ENCODE assay signal across 8 cellular contexts in genomic region chr5:110738503-110738811, GRCh38. TPM values are rescaled to one million over a fixed set of nuclear protein-coding genes. Genes with fewer than 3 reads are reported as not detected.
A peak's percentile ranks its signal among the peaks of the same experiment; 100 is the strongest.
DNase-seq lines count a peak whose midpoint lies in the region; ATAC-seq, FAIRE-seq and TF ChIP-seq lines count a peak whose summit lies in the region.

No MANE protein-coding gene starts in this region.

- H3K9ac ChIP-seq in HepG2 (ENCODE audit: insufficient read depth, low read depth, low read length): peak overlapping the region; percentile 88

- H3K27ac Mint-ChIP-seq in brain: peak overlapping the region; percentile 86 to 98 (median 95)

- no peak for TF ChIP-seq CTCF in GM12864 (IDR thresholded peaks at IDR 0.05; ENCODE audit: low read depth, low read length, missing control alignments)
- no peak for TF ChIP-seq CTCF in brain (conservative IDR thresholded peaks at IDR 0.05)
- no peak for TF ChIP-seq CTCF in HepG2 (CRISPR knock-in tag; IDR thresholded peaks at IDR 0.05)
- no peak for TF ChIP-seq CTCF in tibial artery (IDR thresholded peaks at IDR 0.05)

- under 1% methylated on average over 14 of the region's 14 CpGs for WGBS in HepG2 (ENCODE audit: low lambda C conversion rate)

- TF ChIP-seq EP300 in HepG2 (IDR thresholded peaks at IDR 0.05; ENCODE audit: low read depth in 2 of 2, low read length in 2 of 2) (no peak), HepG2 (CRISPR knock-in tag; IDR thresholded peaks at IDR 0.05; ENCODE audit: borderline replicate concordance) (no peak)

- H3K4me1 ChIP-seq in HepG2 (ENCODE audit: insufficient read depth, low read length) (peaks cover 11% of the 10 kb centered on the region), tibial artery (peaks cover 0 to 23% (median 10%) of the 10 kb centered on the region in 4 donors)

- H3K4me3 Mint-ChIP-seq in brain: peak overlapping the region; percentile 91 to 100 (median 97)

- H3K36me3 ChIP-seq in HepG2 (replicated peaks in 1 of 2; ENCODE audit: control insufficient read depth in 1 of 2, insufficient read depth in 2 of 2, low read length in 2 of 2) (no peaks in the 10 kb centered on the region), tibial artery (no peaks in the 10 kb centered on the region)

- TF ChIP-seq POLR2A in HepG2 (IDR thresholded peaks at IDR 0.05; ENCODE audit: insufficient read depth in 1 of 2, low read depth in 2 of 2, low read length in 2 of 2): no peak

- FAIRE-seq in HepG2 (lab: Jason Lieb, UNC): no peak

- POLR2A ChIA-PET in HepG2 (lab: Yijun Ruan, JAX): interaction anchor here (0.7 to 2.3 kb wide), 3 partner anchors 354 to 1422 kb away, joined by 3 to 8 read pairs (median 3); partner anchors contain the start of gene WDR36

- DNase-seq in GM12864 (ENCODE audit: low read depth) (no peak), HepG2 (ENCODE audit: low spot score) (no peak), tibial artery (no peak), ureter (ENCODE audit: low spot score) (no peak)
- DNase-seq in stimulated activated CD4-positive, alpha-beta T cell treated with anti-CD3 and anti-CD28 coated beads, Interleukin-2, amount 100 ng/mL, for 24 hours: no peak

- peaks cover 15% of the 10 kb centered on the region for H3K27me3 Mint-ChIP-seq in brain

- H3K4me1 Mint-ChIP-seq in brain: peaks cover 56% of the 10 kb centered on the region

- in situ Hi-C loops in HepG2 (cut with HindIII; ENCODE audit: extremely low pct_ligation_motif_present, low pct_unique_long_range_greater_than_20kb): no loop called here

- H2AFZ ChIP-seq in HepG2 (ENCODE audit: low read length): peak overlapping the region; percentile 96

- TSS peak; percentile 87 for BruUV-seq in HepG2 (replicated peaks; lab: Mats Ljungman, UMichigan)

- H3K27me3 ChIP-seq in HepG2 (ENCODE audit: control insufficient read depth in 1 of 2, insufficient read depth in 2 of 2, low read length in 2 of 2) (no peaks in the 10 kb centered on the region; a peak in 2 of 5 replicates), tibial artery (no peaks in the 10 kb centered on the region)

- intact Hi-C loops in HepG2 (cut with micrococcal nuclease; ENCODE audit: unreplicated experiment): loop anchor here (10.0 kb wide), 1 partner anchor 666 kb away; no protein-coding TSS in a partner anchor
- intact Hi-C loops in tibial artery (cut with DNase I; ENCODE audit: low total_unique reads): no loop called here

- peaks cover 2% of the 10 kb centered on the region for H3K79me2 ChIP-seq in HepG2 (ENCODE audit: insufficient read depth, low read length)

- no peaks in the 10 kb centered on the region for H4K20me1 ChIP-seq in HepG2 (ENCODE audit: insufficient read depth, low read length)

- H3K27ac ChIP-seq in HepG2 (ENCODE audit: extremely low read length, insufficient read depth, low read length): peak overlapping the region; percentile 83
- H3K27ac ChIP-seq in tibial artery: peak overlapping the region; percentile 86 to 88

- H3K9me3 Mint-ChIP-seq in brain: peaks cover 0 to 4% (median 0%) of the 10 kb centered on the region in 5 experiments

- H3K4me2 ChIP-seq in HepG2 (ENCODE audit: low read depth, low read length): peak overlapping the region; percentile 88

- no peak for TF ChIP-seq RAD21 in HepG2 (CRISPR knock-in tag; IDR thresholded peaks at IDR 0.05)

- H3K9me3 ChIP-seq in HepG2 (ENCODE audit: low read length) (no peaks in the 10 kb centered on the region), tibial artery (no peaks in the 10 kb centered on the region)

- H3K4me3 ChIP-seq in GM12864 (ENCODE audit: low read depth, low read length) (peak overlapping the region; percentile 88), HepG2 (replicated peaks in 1 of 3; ENCODE audit: insufficient read depth in 1 of 3, low read depth in 2 of 3, low read length in 3 of 3) (peak overlapping the region; percentile 85 to 96 (median 95)), tibial artery (peak overlapping the region; percentile 93)

- H3K36me3 Mint-ChIP-seq in brain: no peaks in the 10 kb centered on the region

- ATAC-seq in GM21423 (IDR thresholded peaks at IDR 0.05; ENCODE audit: unreplicated experiment) (peak; percentile 57), HG03571 (IDR thresholded peaks at IDR 0.05; ENCODE audit: unreplicated experiment) (peak; percentile 53), HepG2 (peak; percentile 71)

- CTCF ChIA-PET in HepG2 (lab: Yijun Ruan, JAX; ENCODE audit: low intra/inter-chr PET ratio, low total read pairs): no interaction called here

TF ChIP-seq in HepG2, 621 proteins besides CTCF, POLR2A, EP300 and RAD21:
- TF ChIP-seq ZNF331 (CRISPR knock-in tag; IDR thresholded peaks at IDR 0.05) (no peak), ZEB1 (IDR thresholded peaks at IDR 0.05; ENCODE audit: insufficient replicate concordance, low read depth) (no peak), EEA1 (CRISPR knock-in tag; IDR thresholded peaks at IDR 0.05; ENCODE audit: borderline replicate concordance) (no peak), PLRG1 (conservative IDR thresholded peaks at IDR 0.05) (no peak), CBX2 (IDR thresholded peaks at IDR 0.05; ENCODE audit: low read depth, low read length) (no peak), CBX2 (CRISPR knock-in tag; IDR thresholded peaks at IDR 0.05; ENCODE audit: low read depth) (no peak), BRCA1 (CRISPR knock-in tag; IDR thresholded peaks at IDR 0.05) (no peak), RORA (CRISPR knock-in tag; IDR thresholded peaks at IDR 0.05) (0 out of 2 replicates have a peak, but pooled peaks have one; percentile 27), ATF7-NPFF (CRISPR knock-in tag; IDR thresholded peaks at IDR 0.05; ENCODE audit: low read depth) (0 out of 2 replicates have a peak, but pooled peaks have one; percentile 19), MIER2 (CRISPR knock-in tag; IDR thresholded peaks at IDR 0.05) (no peak)

RNA-seq across cellular contexts. Expression of gene SLC25A46, which starts 0.3 kb away (rescaled TPM):
- 9.3 TPM for polyA plus RNA-seq in brain (ENCODE audit: insufficient read depth, low read depth, low replicate concordance)
- total RNA-seq in HepG2 (2016; rRNA removed; fragmentation: Illumina TruSeq; extraction: Trizol): 34.6 and 45.2 TPM in 2 replicates
- total RNA-seq in HepG2 (2016; cell fraction: cytosol; rRNA removed; fragmentation: Illumina TruSeq; extraction: Trizol; ENCODE audit: low read depth): 10.9 and 13.1 TPM in 2 replicates
- 34.0 and 43.7 TPM in 2 replicates for total RNA-seq in HepG2 (2016; cell fraction: insoluble cytoplasmic fraction; rRNA removed; fragmentation: Illumina TruSeq; extraction: Trizol)
- 34.7 and 43.2 TPM in 2 replicates for total RNA-seq in HepG2 (2016; cell fraction: membrane; rRNA removed; fragmentation: Illumina TruSeq; extraction: Trizol)
- 24.1 and 26.5 TPM in 2 replicates for total RNA-seq in HepG2 (2016; cell fraction: nucleus; rRNA removed; fragmentation: Illumina TruSeq; extraction: Trizol)
- polyA plus RNA-seq in HepG2 (2011; rRNA removed): 13.7 and 14.2 TPM in 2 replicates
- polyA plus RNA-seq in HepG2 (2011; cell fraction: cytosol; rRNA removed): 6.7 and 10.0 TPM in 2 replicates
- 10.0 and 14.5 TPM in 2 replicates for polyA plus RNA-seq in HepG2 (2011; cell fraction: nucleus; rRNA removed)
- polyA plus RNA-seq in HepG2 (2012): 16.5 and 16.7 TPM in 2 replicates
- polyA plus RNA-seq in HepG2 (2016; cell fraction: cytosol; fragmentation: Illumina TruSeq; extraction: Trizol; ENCODE audit: low read depth): 9.6 and 9.9 TPM in 2 replicates
- polyA plus RNA-seq in HepG2 (2016; cell fraction: insoluble cytoplasmic fraction; fragmentation: Illumina TruSeq; extraction: Trizol; ENCODE audit: low read depth): 36.1 TPM in 2 replicates
- 23.1 and 26.9 TPM in 2 replicates for polyA plus RNA-seq in HepG2 (2016; cell fraction: membrane; fragmentation: Illumina TruSeq; extraction: Trizol; ENCODE audit: low read depth)
- 26.7 and 28.1 TPM in 2 replicates for polyA plus RNA-seq in HepG2 (2016; cell fraction: nucleus; fragmentation: Illumina TruSeq; extraction: Trizol; ENCODE audit: insufficient read depth, low read depth)
- 10.1 and 14.8 TPM in 2 replicates for polyA minus RNA-seq in HepG2 (2011; rRNA and poly(A)+ RNA removed; ENCODE audit: low replicate concordance)
- polyA minus RNA-seq in HepG2 (2011; cell fraction: cytosol; rRNA and poly(A)+ RNA removed): 14.5 and 18.6 TPM in 2 replicates
- polyA minus RNA-seq in HepG2 (2011; cell fraction: nucleus; rRNA and poly(A)+ RNA removed): 24.2 and 31.0 TPM in 2 replicates
- 45.0 TPM for total RNA-seq in ureter

RNA-seq across cellular contexts. Expression of gene TMEM232, which starts 12.0 kb away (rescaled TPM):
- polyA plus RNA-seq in brain (ENCODE audit: insufficient read depth, low read depth, low replicate concordance) (1.6 TPM), HepG2 (2011; rRNA removed) (0.12 and 0.29 TPM in 2 replicates)
- total RNA-seq in HepG2 (2016; rRNA removed; fragmentation: Illumina TruSeq; extraction: Trizol) (0.27 and 0.71 TPM in 2 replicates), ureter (5.7 TPM)
- 0.51 and 0.53 TPM in 2 replicates for total RNA-seq in HepG2 (2016; cell fraction: cytosol; rRNA removed; fragmentation: Illumina TruSeq; extraction: Trizol; ENCODE audit: low read depth)
- total RNA-seq in HepG2 (2016; cell fraction: insoluble cytoplasmic fraction; rRNA removed; fragmentation: Illumina TruSeq; extraction: Trizol): 0.43 and 0.65 TPM in 2 replicates
- total RNA-seq in HepG2 (2016; cell fraction: membrane; rRNA removed; fragmentation: Illumina TruSeq; extraction: Trizol): 0.46 and 0.55 TPM in 2 replicates
- 2.3 and 2.9 TPM in 2 replicates for total RNA-seq in HepG2 (2016; cell fraction: nucleus; rRNA removed; fragmentation: Illumina TruSeq; extraction: Trizol)
- polyA plus RNA-seq in HepG2 (2011; cell fraction: cytosol; rRNA removed): 0.07 TPM in 1 of 2 replicates, not detected in the other
- polyA plus RNA-seq in HepG2 (2011; cell fraction: nucleus; rRNA removed): 0.21 and 0.38 TPM in 2 replicates
- 0.48 and 0.58 TPM in 2 replicates for polyA plus RNA-seq in HepG2 (2012)
- 0.15 and 0.24 TPM in 2 replicates for polyA plus RNA-seq in HepG2 (2016; cell fraction: cytosol; fragmentation: Illumina TruSeq; extraction: Trizol; ENCODE audit: low read depth)
- polyA plus RNA-seq in HepG2 (2016; cell fraction: insoluble cytoplasmic fraction; fragmentation: Illumina TruSeq; extraction: Trizol; ENCODE audit: low read depth): 0.38 and 0.55 TPM in 2 replicates
- 0.60 TPM in 1 of 2 replicates, not detected in the other for polyA plus RNA-seq in HepG2 (2016; cell fraction: membrane; fragmentation: Illumina TruSeq; extraction: Trizol; ENCODE audit: low read depth)
- 0.56 and 1.1 TPM in 2 replicates for polyA plus RNA-seq in HepG2 (2016; cell fraction: nucleus; fragmentation: Illumina TruSeq; extraction: Trizol; ENCODE audit: insufficient read depth, low read depth)
- polyA minus RNA-seq in HepG2 (2011; rRNA and poly(A)+ RNA removed; ENCODE audit: low replicate concordance): not detected in 2 replicates
- not detected in 2 replicates for polyA minus RNA-seq in HepG2 (2011; cell fraction: cytosol; rRNA and poly(A)+ RNA removed)
- polyA minus RNA-seq in HepG2 (2011; cell fraction: nucleus; rRNA and poly(A)+ RNA removed): 1.9 and 2.9 TPM in 2 replicates
